27 cellular contexts compared by ENCODE assay signal in genomic region chr7:40979296-40979695, GRCh38.
DNase-seq lines count a peak whose midpoint lies in the region; ATAC-seq, FAIRE-seq and TF ChIP-seq lines count a peak whose summit lies in the region.
"Had no signal": no experiment of that assay in that cellular context is flagged by ENCODE, and none has a peak within 500 bp of the region (broad histone marks: within the 10 kb centered on the region; RNA-seq: fewer than 3 reads in every experiment).

No MANE protein-coding gene starts in this region.

- H3K9me3 Mint-ChIP-seq in T-helper 2 cell treated with Interferon-gamma antibody and Interleukin-4, amounts not matched to agents 5 μg/mL and 100 μg/mL, for 36 hours: no peaks in the 10 kb centered on the region
- H3K9me3 Mint-ChIP-seq: GM23338 had no signal

- no peak overlapping the region for H4K12ac ChIP-seq in trophoblast cell (ENCODE audit: low read depth, low read length)

- H3K36me3 Mint-ChIP-seq in T-helper 2 cell treated with Interferon-gamma antibody and Interleukin-4, amounts not matched to agents 5 μg/mL and 100 μg/mL, for 36 hours (ENCODE audit: low read depth): no peaks in the 10 kb centered on the region

- no peak overlapping the region for H4K8ac ChIP-seq in trophoblast cell (ENCODE audit: low read depth, low read length)

- no peak overlapping the region for H3K14ac ChIP-seq in trophoblast cell (ENCODE audit: low read length)

- H3K4me1 ChIP-seq in SJSA1 (replicated peaks) (peaks cover 19% of the 10 kb centered on the region), trophoblast cell (ENCODE audit: control insufficient read depth in 1 of 2, insufficient read depth in 2 of 2, low read length in 2 of 2) (peaks cover 6 to 13% of the 10 kb centered on the region in 2 experiments), testis (no peaks in the 10 kb centered on the region)
- H3K4me1 ChIP-seq: A549; BLaER1 treated with 17β-estradiol and CSF1 and Interleukin-3, amounts not matched to agents 10 nM and 100 nM had no signal

- H3K4me2 ChIP-seq in trophoblast cell (ENCODE audit: low read length): no peak overlapping the region
- H3K4me2 ChIP-seq: A549; BLaER1 treated with 17β-estradiol and CSF1 and Interleukin-3, amounts not matched to agents 10 nM and 100 nM; GM23338 had no signal

- no peak overlapping the region for H2AFZ ChIP-seq in trophoblast cell (ENCODE audit: insufficient read depth, low read length, poor library complexity)
- H2AFZ ChIP-seq: GM23338 had no signal

- H2AK5ac ChIP-seq in trophoblast cell (ENCODE audit: low read length): no peak overlapping the region

- H3K9me3 ChIP-seq in SJSA1 (replicated peaks): no peaks in the 10 kb centered on the region
- peaks cover 3% of the 10 kb centered on the region for H3K9me3 ChIP-seq in trophoblast cell (ENCODE audit: insufficient read depth, low read depth, low read length)
- H3K9me3 ChIP-seq in testis: no peaks in the 10 kb centered on the region
- H3K9me3 ChIP-seq: A549; BLaER1 treated with 17β-estradiol and CSF1 and Interleukin-3, amounts not matched to agents 10 nM and 100 nM; MG63 had no signal

- H3K27ac ChIP-seq in SJSA1: no peak overlapping the region
- H3K27ac ChIP-seq in trophoblast cell (ENCODE audit: low read depth, low read length): peak overlapping the region; percentile 48
- H3K27ac ChIP-seq in testis: no peak overlapping the region
- H3K27ac ChIP-seq: A549; BLaER1 treated with 17β-estradiol and CSF1 and Interleukin-3, amounts not matched to agents 10 nM and 100 nM had no signal

- no peaks in the 10 kb centered on the region for H3K27me3 Mint-ChIP-seq in T-helper 2 cell treated with Interferon-gamma antibody and Interleukin-4, amounts not matched to agents 5 μg/mL and 100 μg/mL, for 36 hours (ENCODE audit: low read depth)
- H3K27me3 Mint-ChIP-seq: CD4-positive, alpha-beta T cell; T-helper 17 cell had no signal

- no peak overlapping the region for H3K4me3 Mint-ChIP-seq in T-helper 2 cell treated with Interferon-gamma antibody and Interleukin-4, amounts not matched to agents 5 μg/mL and 100 μg/mL, for 36 hours
- H3K4me3 Mint-ChIP-seq: CD4-positive, alpha-beta T cell; GM23338; H9; T-helper 17 cell had no signal

- no peak for TF ChIP-seq CTCF in bronchial epithelial cell (IDR thresholded peaks at IDR 0.05; ENCODE audit: insufficient read depth, low read length, severe bottlenecking)
- no peak for TF ChIP-seq CTCF in testis (IDR thresholded peaks at IDR 0.05)

- H3K79me2 ChIP-seq in trophoblast cell (ENCODE audit: control insufficient read depth, insufficient read depth, low read length, poor library complexity): no peaks in the 10 kb centered on the region

- no peaks in the 10 kb centered on the region for H3K27me3 ChIP-seq in SJSA1 (replicated peaks)
- H3K27me3 ChIP-seq in bronchial epithelial cell (ENCODE audit: control insufficient read depth, insufficient read depth, low read length): no peaks in the 10 kb centered on the region
- H3K27me3 ChIP-seq in trophoblast cell (ENCODE audit: insufficient read depth, low read length): no peaks in the 10 kb centered on the region
- no peaks in the 10 kb centered on the region for H3K27me3 ChIP-seq in testis
- H3K27me3 ChIP-seq: BLaER1 treated with 17β-estradiol and CSF1 and Interleukin-3, amounts not matched to agents 10 nM and 100 nM; MG63 had no signal

- H3K4me1 Mint-ChIP-seq in T-helper 2 cell treated with Interferon-gamma antibody and Interleukin-4, amounts not matched to agents 5 μg/mL and 100 μg/mL, for 36 hours (ENCODE audit: low read depth): no peaks in the 10 kb centered on the region
- H3K4me1 Mint-ChIP-seq: GM23338, H9, T-helper 17 cell had no signal

- no CpG with 5 or more reads among the region's 6 CpGs for WGBS in trophoblast cell (ENCODE audit: extremely low coverage, insufficient coverage, insufficient read length)
- WGBS in testis, 2 donors: 93 to 97% methylated on average over 6 of the region's 6 CpGs

- ATAC-seq in HG02938 (IDR thresholded peaks at IDR 0.05; ENCODE audit: unreplicated experiment): no peak
- ATAC-seq: A549, GM12878, GM23338, Panc1, SK-N-SH treated with all-trans-retinoic acid at 6 μM for 48 hours, T-helper 17 cell had no signal

- H4K91ac ChIP-seq in trophoblast cell (ENCODE audit: low read depth, low read length): no peak overlapping the region

- no peak overlapping the region for H2BK5ac ChIP-seq in trophoblast cell (ENCODE audit: low read depth, low read length, poor library complexity)

- intact Hi-C loops in testis (cut with DNase I; ENCODE audit: low total_unique reads): no loop called here

- H3K9ac ChIP-seq in trophoblast cell (ENCODE audit: low read length): no peak overlapping the region
- H3K9ac ChIP-seq: BLaER1 treated with 17β-estradiol and CSF1 and Interleukin-3, amounts not matched to agents 10 nM and 100 nM had no signal

- no peak overlapping the region for H3K23ac ChIP-seq in trophoblast cell (ENCODE audit: low read length)

- H2BK12ac ChIP-seq in trophoblast cell (ENCODE audit: low read length): no peak overlapping the region

- no peak overlapping the region for H3K18ac ChIP-seq in trophoblast cell (ENCODE audit: low read length)

- H3K4me3 ChIP-seq in SJSA1 (no peak overlapping the region), bronchial epithelial cell (ENCODE audit: low read depth, low read length) (no peak overlapping the region), trophoblast cell (ENCODE audit: low read depth, low read length) (no peak overlapping the region), testis (no peak overlapping the region)
- H3K4me3 ChIP-seq: A549; BLaER1 treated with 17β-estradiol and CSF1 and Interleukin-3, amounts not matched to agents 10 nM and 100 nM; GM12878; GM23338; MG63 had no signal

- peaks cover 9% of the 10 kb centered on the region for H3K79me1 ChIP-seq in trophoblast cell (ENCODE audit: low read length)

- peak; percentile 72 for FAIRE-seq in bronchial epithelial cell (lab: Jason Lieb, UNC)
- FAIRE-seq: A549, D721Med, GM12878 had no signal

- H2BK120ac ChIP-seq in trophoblast cell (ENCODE audit: insufficient read depth, low read length, poor library complexity): no peak overlapping the region

- H3K36me3 ChIP-seq in SJSA1 (no peaks in the 10 kb centered on the region), bronchial epithelial cell (ENCODE audit: control insufficient read depth, insufficient read depth, low read length) (no peaks in the 10 kb centered on the region), trophoblast cell (ENCODE audit: control insufficient read depth in 1 of 2, insufficient read depth in 2 of 2, low read length in 2 of 2) (no peaks in the 10 kb centered on the region), testis (ENCODE audit: low read depth, missing control alignments) (no peaks in the 10 kb centered on the region)
- H3K36me3 ChIP-seq: BLaER1 treated with 17β-estradiol and CSF1 and Interleukin-3, amounts not matched to agents 10 nM and 100 nM; MG63 had no signal

- no peak for TF ChIP-seq POLR2A in testis (IDR thresholded peaks at IDR 0.05)

- no peak overlapping the region for H3K4ac ChIP-seq in trophoblast cell (ENCODE audit: low read depth, low read length)

- peak; percentile 37 for DNase-seq in HT1080 (ENCODE audit: low read depth)
- DNase-seq in SJSA1 (ENCODE audit: low read depth in 1 of 2, low spot score in 2 of 2): peak; percentile 52 to 72
- no peak for DNase-seq in bronchial epithelial cell (ENCODE audit: low read depth)
- peak in 1 of 2 donors; percentile 48 for DNase-seq in trophoblast cell
- no peak for DNase-seq in T-helper 2 cell treated with Interferon-gamma antibody and Interleukin-4, amounts not matched to agents 5 μg/mL and 100 μg/mL, for 36 hours (ENCODE audit: low spot score)
- no peak for DNase-seq in SIG-M5 (lab: John Stamatoyannopoulos, UW)
- no peak for DNase-seq in testis
- DNase-seq: AML-193; CD4-positive, alpha-beta T cell; GDM1; H9; KG1; MG63; NCI-H1105 treated with DMSO at 0.1 percent for 48 hours; NCI-H146; NCI-H1930; NCI-H446; NCI-H526; T-helper 17 cell had no signal

- no peak overlapping the region for H3K27ac Mint-ChIP-seq in T-helper 2 cell treated with Interferon-gamma antibody and Interleukin-4, amounts not matched to agents 5 μg/mL and 100 μg/mL, for 36 hours
- H3K27ac Mint-ChIP-seq: CD4-positive, alpha-beta T cell; GM23338; H9; T-helper 17 cell had no signal

Comparison
In these comparisons a context has a peak if more than half of its experiments do, and no peak if none do; other contexts are left out.
1. DNase-seq: peak in HT1080 (single experiment) and SJSA1 (2 of 2); none in bronchial epithelial cell (single experiment), T-helper 2 cell treated with Interferon-gamma antibody and Interleukin-4, amounts not matched to agents 5 μg/mL and 100 μg/mL, for 36 hours (single experiment), SIG-M5 (single experiment) and testis (single experiment).